In the genomic region with DNA sequence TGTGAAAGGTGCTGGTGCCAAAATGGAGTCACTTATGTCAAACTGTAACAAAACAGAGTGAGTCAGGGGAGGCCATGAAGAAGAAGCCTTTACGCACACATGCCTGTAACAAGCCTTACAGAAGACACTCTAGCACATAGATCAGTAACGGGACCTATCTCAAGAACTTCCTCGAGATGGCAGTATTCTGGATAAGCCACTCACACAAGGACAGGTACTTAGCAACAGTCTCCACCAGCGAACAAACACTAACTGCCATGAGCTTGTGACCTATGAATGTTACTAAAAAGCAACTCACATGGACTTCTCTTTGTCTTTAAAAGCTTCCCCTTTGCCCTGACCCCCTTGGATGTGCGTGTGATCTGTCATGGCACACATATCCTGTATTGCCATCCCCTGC, we compare ENCODE assay signal across 9 cellular contexts.
DNase-seq lines count a peak whose midpoint lies in the region; TF ChIP-seq lines count a peak whose summit lies in the region.
"Had no signal": no experiment of that assay in that cellular context is flagged by ENCODE, and none has a peak within 500 bp of the region (broad histone marks: within the 10 kb centered on the region; RNA-seq: fewer than 3 reads in every experiment).

No MANE protein-coding gene starts in this region.

- no peak overlapping the region for H3K4me3 Mint-ChIP-seq in neural progenitor cell
- no peak overlapping the region for H3K4me3 Mint-ChIP-seq in glutamatergic neuron (ENCODE audit: unreplicated experiment)

- H3K27me3 Mint-ChIP-seq in neural progenitor cell (ENCODE audit: insufficient read depth, low read depth) (peaks cover 4% of the 10 kb centered on the region), glutamatergic neuron (ENCODE audit: unreplicated experiment) (no peaks in the 10 kb centered on the region)

- H4K20me1 ChIP-seq in Karpas-422 (ENCODE audit: insufficient read depth, low read depth, low read length) (no peaks in the 10 kb centered on the region), neural progenitor cell (ENCODE audit: low read depth) (no peaks in the 10 kb centered on the region)

- DNase-seq in NCI-H1092 treated with DMSO at 0.1 percent for 48 hours (lab: John Stamatoyannopoulos, UW) (peak; percentile 17), NCI-H1092 (lab: John Stamatoyannopoulos, UW) (no peak), Karpas-422 (peak; percentile 83), amniotic epithelial cell (ENCODE audit: low read depth) (peak; percentile 57), neural progenitor cell (ENCODE audit: low spot score) (peak; percentile 25), pons (ENCODE audit: low spot score) (no peak), glutamatergic neuron (no peak)
- DNase-seq in activated CD4-positive, CD25-positive, alpha-beta regulatory T cell treated with anti-CD3 and anti-CD28 coated beads, Interleukin-2, amount 50 U/mL, for 72 hours, result no peak

- peaks cover 16% of the 10 kb centered on the region for H3K4me1 Mint-ChIP-seq in neural progenitor cell
- no peaks in the 10 kb centered on the region for H3K4me1 Mint-ChIP-seq in glutamatergic neuron (ENCODE audit: low read depth, unreplicated experiment)

- H3K9me3 Mint-ChIP-seq in neural progenitor cell (peaks cover 5% of the 10 kb centered on the region), glutamatergic neuron (ENCODE audit: unreplicated experiment) (peaks cover 2% of the 10 kb centered on the region)

- H3K9me2 ChIP-seq in Karpas-422 (replicated peaks; ENCODE audit: insufficient read depth, low read length), result no peaks in the 10 kb centered on the region

- H3K36me3 ChIP-seq in Karpas-422 (ENCODE audit: insufficient read depth, low read length) (no peaks in the 10 kb centered on the region), neural progenitor cell (no peaks in the 10 kb centered on the region)
- H3K36me3 ChIP-seq: thoracic aorta had no signal

- H3K27me3 ChIP-seq in Karpas-422 (ENCODE audit: low read length) (no peaks in the 10 kb centered on the region), neural progenitor cell (no peaks in the 10 kb centered on the region)

- H3K79me2 ChIP-seq in Karpas-422 (ENCODE audit: low read length) (no peaks in the 10 kb centered on the region), neural progenitor cell (ENCODE audit: low read depth) (no peaks in the 10 kb centered on the region)

- no peaks in the 10 kb centered on the region for H3F3A ChIP-seq in neural progenitor cell (ENCODE audit: low read depth)

- H3K27ac ChIP-seq in Karpas-422 (ENCODE audit: low read length), result no peak overlapping the region
- H3K27ac ChIP-seq in neural progenitor cell, result no peak overlapping the region
- H3K27ac ChIP-seq: thoracic aorta had no signal

- H3K4me3 ChIP-seq in Karpas-422 (ENCODE audit: low read length), result no peak overlapping the region
- no peak overlapping the region for H3K4me3 ChIP-seq in neural progenitor cell
- H3K4me3 ChIP-seq: thoracic aorta had no signal

- H2AFZ ChIP-seq in Karpas-422 (ENCODE audit: low read length), result no peak overlapping the region
- H2AFZ ChIP-seq in neural progenitor cell (replicated peaks), result peak overlapping the region; percentile 17

- H3K9me3 ChIP-seq in Karpas-422 (ENCODE audit: low read length) (no peaks in the 10 kb centered on the region), neural progenitor cell (ENCODE audit: low read depth) (no peaks in the 10 kb centered on the region)
- H3K9me3 ChIP-seq: thoracic aorta had no signal

- H3K9ac ChIP-seq in Karpas-422 (ENCODE audit: low read length) (no peak overlapping the region), neural progenitor cell (no peak overlapping the region)

- H3K27ac Mint-ChIP-seq in neural progenitor cell (no peak overlapping the region), glutamatergic neuron (ENCODE audit: unreplicated experiment) (no peak overlapping the region)

- H3K36me3 Mint-ChIP-seq in neural progenitor cell, result no peaks in the 10 kb centered on the region
- peaks cover 5% of the 10 kb centered on the region for H3K36me3 Mint-ChIP-seq in glutamatergic neuron (ENCODE audit: unreplicated experiment)

- TF ChIP-seq CTCF in neural progenitor cell (IDR thresholded peaks at IDR 0.05) (peak; percentile 39), glutamatergic neuron (IDR thresholded peaks at IDR 0.05; ENCODE audit: partially characterized antibody, unreplicated experiment) (no peak)

- H3K4me2 ChIP-seq in Karpas-422 (ENCODE audit: low read depth, low read length, poor library complexity, severe bottlenecking), result no peak overlapping the region
- H3K4me2 ChIP-seq in neural progenitor cell, result no peak overlapping the region

- no peaks in the 10 kb centered on the region for H3K4me1 ChIP-seq in Karpas-422 (ENCODE audit: low read length)
- no peaks in the 10 kb centered on the region for H3K4me1 ChIP-seq in neural progenitor cell

Comparison
In these comparisons a context has a peak if more than half of its experiments do, and no peak if none do; other contexts are left out.
1. DNase-seq: peak in NCI-H1092 treated with DMSO at 0.1 percent for 48 hours (single experiment), Karpas-422 (single experiment), amniotic epithelial cell (single experiment) and neural progenitor cell (single experiment); none in NCI-H1092 (single experiment), activated CD4-positive, CD25-positive, alpha-beta regulatory T cell treated with anti-CD3 and anti-CD28 coated beads, Interleukin-2, amount 50 U/mL, for 72 hours (single experiment), pons (single experiment) and glutamatergic neuron (single experiment).